Comparison of ENCODE assay signal across 1 cellular context in the genomic region with DNA sequence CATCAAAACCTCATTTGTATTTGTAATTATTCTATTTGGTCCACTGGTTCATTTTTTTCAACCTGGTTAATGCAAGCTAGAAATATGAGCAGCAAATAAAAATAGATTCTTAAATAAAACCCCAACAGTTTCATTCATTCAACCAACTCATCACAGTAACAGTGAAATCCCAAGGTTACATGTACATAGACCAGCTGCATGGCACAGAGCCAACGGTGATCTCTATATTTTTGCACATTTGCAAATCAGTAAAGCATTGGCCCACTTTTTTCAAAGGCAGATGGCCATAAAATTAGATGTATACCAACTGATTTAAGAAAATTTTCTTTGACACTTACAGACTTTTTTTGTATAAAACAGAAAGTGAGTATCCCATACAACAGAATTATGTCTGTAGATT.
TF ChIP-seq lines count a peak whose summit lies in the region.

No MANE protein-coding gene starts in this region.

TF ChIP-seq in IMR-90, 13 proteins besides CTCF, POLR2A, EP300 and RAD21:
- TF ChIP-seq CHD1 (IDR thresholded peaks at IDR 0.05; ENCODE audit: low read depth, low read length) (no peak), MAZ (IDR thresholded peaks at IDR 0.05; ENCODE audit: borderline replicate concordance, low read depth, low read length) (no peak), NFE2L2 (IDR thresholded peaks at IDR 0.05; ENCODE audit: low read depth, low read length) (no peak), RFX5 (IDR thresholded peaks at IDR 0.05; ENCODE audit: low read depth, low read length) (no peak), MXI1 (IDR thresholded peaks at IDR 0.05; ENCODE audit: borderline replicate concordance, low read depth, low read length) (no peak), CEBPB (IDR thresholded peaks at IDR 0.05; ENCODE audit: low read depth, low read length) (no peak), BHLHE40 (IDR thresholded peaks at IDR 0.05; ENCODE audit: low read depth, low read length) (no peak), FOS (IDR thresholded peaks at IDR 0.05; ENCODE audit: low read depth, low read length) (no peak), RCOR1 (IDR thresholded peaks at IDR 0.05; ENCODE audit: insufficient replicate concordance, low read length) (no peak), SMC3 (IDR thresholded peaks at IDR 0.05; ENCODE audit: low read depth, low read length) (no peak), MAFK (IDR thresholded peaks at IDR 0.05; ENCODE audit: low read depth, low read length) (no peak)
- TF ChIP-seq, protein P1, sequence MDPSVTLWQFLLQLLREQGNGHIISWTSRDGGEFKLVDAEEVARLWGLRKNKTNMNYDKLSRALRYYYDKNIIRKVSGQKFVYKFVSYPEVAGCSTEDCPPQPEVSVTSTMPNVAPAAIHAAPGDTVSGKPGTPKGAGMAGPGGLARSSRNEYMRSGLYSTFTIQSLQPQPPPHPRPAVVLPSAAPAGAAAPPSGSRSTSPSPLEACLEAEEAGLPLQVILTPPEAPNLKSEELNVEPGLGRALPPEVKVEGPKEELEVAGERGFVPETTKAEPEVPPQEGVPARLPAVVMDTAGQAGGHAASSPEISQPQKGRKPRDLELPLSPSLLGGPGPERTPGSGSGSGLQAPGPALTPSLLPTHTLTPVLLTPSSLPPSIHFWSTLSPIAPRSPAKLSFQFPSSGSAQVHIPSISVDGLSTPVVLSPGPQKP (IDR thresholded peaks at IDR 0.05; ENCODE audit: borderline replicate concordance, low read depth, low read length): no peak
- TF ChIP-seq, protein P2, sequence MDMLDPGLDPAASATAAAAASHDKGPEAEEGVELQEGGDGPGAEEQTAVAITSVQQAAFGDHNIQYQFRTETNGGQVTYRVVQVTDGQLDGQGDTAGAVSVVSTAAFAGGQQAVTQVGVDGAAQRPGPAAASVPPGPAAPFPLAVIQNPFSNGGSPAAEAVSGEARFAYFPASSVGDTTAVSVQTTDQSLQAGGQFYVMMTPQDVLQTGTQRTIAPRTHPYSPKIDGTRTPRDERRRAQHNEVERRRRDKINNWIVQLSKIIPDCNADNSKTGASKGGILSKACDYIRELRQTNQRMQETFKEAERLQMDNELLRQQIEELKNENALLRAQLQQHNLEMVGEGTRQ (IDR thresholded peaks at IDR 0.05; ENCODE audit: low read depth, low read length): no peak
TF ChIP-seq in IMR-90: peak in this region for 0.
